ENCODE assay signal across 1 cellular context in genomic region chr20:48875233-48875913, GRCh38.
TF ChIP-seq lines count a peak whose summit lies in the region.

No MANE protein-coding gene starts in this region.

TF ChIP-seq in A549, 52 proteins besides CTCF, POLR2A, EP300 and RAD21 (continued from another document):
- no peak for TF ChIP-seq HMGXB4 (CRISPR knock-in tag; IDR thresholded peaks at IDR 0.05; ENCODE audit: borderline replicate concordance)
- no peak for TF ChIP-seq PBX3 (IDR thresholded peaks at IDR 0.05)
- TF ChIP-seq RNF2 (IDR thresholded peaks at IDR 0.05; ENCODE audit: borderline replicate concordance, low read depth): no peak
- TF ChIP-seq MAX (IDR thresholded peaks at IDR 0.05): no peak
- TF ChIP-seq ZNF302 (CRISPR knock-in tag; IDR thresholded peaks at IDR 0.05): no peak
- no peak for TF ChIP-seq TP53 (CRISPR knock-in tag; IDR thresholded peaks at IDR 0.05)
- TF ChIP-seq JUNB (IDR thresholded peaks at IDR 0.05): no peak
- no peak for TF ChIP-seq HDAC2 (IDR thresholded peaks at IDR 0.05)
- TF ChIP-seq FOSL2 (IDR thresholded peaks at IDR 0.05): no peak
- no peak for TF ChIP-seq FOSL2 (CRISPR knock-in tag; IDR thresholded peaks at IDR 0.05)
- no peak for TF ChIP-seq SMC3 (IDR thresholded peaks at IDR 0.05)
- no peak for TF ChIP-seq RCOR1 (IDR thresholded peaks at IDR 0.05; ENCODE audit: low read depth, low read length)
- no peak for TF ChIP-seq USF2 (IDR thresholded peaks at IDR 0.05)
- no peak for TF ChIP-seq JUN (IDR thresholded peaks at IDR 0.05)
- no peak for TF ChIP-seq GATA3 (IDR thresholded peaks at IDR 0.05; ENCODE audit: borderline replicate concordance)
